ENCODE assay signal across 24 cellular contexts in genomic region chr2:54406031-54406430, GRCh38. TPM values are rescaled to one million over a fixed set of nuclear protein-coding genes. Genes with fewer than 3 reads are reported as not detected.
DNase-seq lines count a peak whose midpoint lies in the region; ATAC-seq and TF ChIP-seq lines count a peak whose summit lies in the region.
"Had no signal": no experiment of that assay in that cellular context is flagged by ENCODE, and none has a peak within 500 bp of the region (broad histone marks: within the 10 kb centered on the region; RNA-seq: fewer than 3 reads in every experiment).

No MANE protein-coding gene starts in this region.

- H2AFZ ChIP-seq in mammary epithelial cell (ENCODE audit: low read depth, low read length) = peak overlapping the region; percentile 21
- peak overlapping the region; percentile 50; the same call in 1 of the 2 replicates for H2AFZ ChIP-seq in PC-9
- peak overlapping the region; percentile 47 for H2AFZ ChIP-seq in fibroblast of lung (ENCODE audit: low read length)
- no peak overlapping the region for H2AFZ ChIP-seq in neural progenitor cell (replicated peaks)
- H2AFZ ChIP-seq: GM23248 had no signal

- no peak for TF ChIP-seq POLR2A in breast epithelium (IDR thresholded peaks at IDR 0.05)

- intact Hi-C loops in mammary epithelial cell (cut with micrococcal nuclease) (no loop called here), breast epithelium (cut with DNase I; ENCODE audit: low total_unique reads) (no loop called here), PC-9 (cut with micrococcal nuclease; ENCODE audit: unreplicated experiment) (no loop called here)

- no peaks in the 10 kb centered on the region; the same call in 1 of the 2 replicates for H3K9me2 ChIP-seq in PC-9 (ENCODE audit: insufficient read depth)

- H3K36me3 Mint-ChIP-seq in neural progenitor cell = no peaks in the 10 kb centered on the region
- H3K36me3 Mint-ChIP-seq: CD14-positive monocyte; CD8-positive, alpha-beta memory T cell had no signal

- H3K4me1 Mint-ChIP-seq in neural progenitor cell = peaks cover 23% of the 10 kb centered on the region

- H3F3A ChIP-seq in PC-9 (ENCODE audit: insufficient read depth, low read depth) (no peaks in the 10 kb centered on the region), neural progenitor cell (ENCODE audit: low read depth) (no peaks in the 10 kb centered on the region)

- H3K9ac ChIP-seq in mammary epithelial cell (ENCODE audit: insufficient read depth, low read length) = no peak overlapping the region
- no peak overlapping the region for H3K9ac ChIP-seq in fibroblast of lung (ENCODE audit: insufficient read depth, low read length)
- H3K9ac ChIP-seq in neural progenitor cell = no peak overlapping the region
- H3K9ac ChIP-seq: BLaER1 treated with 17β-estradiol and CSF1 and Interleukin-3, amounts not matched to agents 10 nM and 100 nM; GM23248 had no signal

- H3K9me3 ChIP-seq in mammary epithelial cell (replicated peaks; ENCODE audit: insufficient read depth, low read length) = no peaks in the 10 kb centered on the region
- no peaks in the 10 kb centered on the region for H3K9me3 ChIP-seq in breast epithelium
- H3K9me3 ChIP-seq in PC-9 (ENCODE audit: insufficient read depth, low read depth) = no peaks in the 10 kb centered on the region
- no peaks in the 10 kb centered on the region for H3K9me3 ChIP-seq in fibroblast of lung (ENCODE audit: control insufficient read depth, insufficient read depth, low read depth, low read length)
- no peaks in the 10 kb centered on the region for H3K9me3 ChIP-seq in neural progenitor cell (ENCODE audit: low read depth)
- H3K9me3 ChIP-seq: BE2C; BLaER1 treated with 17β-estradiol and CSF1 and Interleukin-3, amounts not matched to agents 10 nM and 100 nM had no signal

- H3K36me3 ChIP-seq in mammary epithelial cell (ENCODE audit: insufficient read depth, low read length) = no peaks in the 10 kb centered on the region
- no peaks in the 10 kb centered on the region for H3K36me3 ChIP-seq in breast epithelium
- no peaks in the 10 kb centered on the region for H3K36me3 ChIP-seq in PC-9 (ENCODE audit: low read depth)
- H3K36me3 ChIP-seq in fibroblast of lung (ENCODE audit: control insufficient read depth, insufficient read depth, low read length) = no peaks in the 10 kb centered on the region
- no peaks in the 10 kb centered on the region for H3K36me3 ChIP-seq in neural progenitor cell
- H3K36me3 ChIP-seq: BE2C; BLaER1 treated with 17β-estradiol and CSF1 and Interleukin-3, amounts not matched to agents 10 nM and 100 nM had no signal

- DNase-seq in mammary epithelial cell (no peak), breast epithelium (ENCODE audit: low spot score in 2 of 2) (no peak), PC-9 (no peak), fibroblast of lung (ENCODE audit: low read depth in 2 of 2) (no peak), neural progenitor cell (ENCODE audit: low spot score) (no peak), NCI-H345 treated with DMSO at 0.1 percent for 48 hours (lab: John Stamatoyannopoulos, UW; ENCODE audit: unreplicated experiment) (no peak)
- DNase-seq: ACHN; AML-193; BE2C; CD4-positive, alpha-beta T cell; CD8-positive, alpha-beta memory T cell; DMS 273 treated with DMSO at 0.1 percent for 48 hours; DMS79; EL; GDM1; GM23248; H7; HCEC 1CT had no signal

- H3K4me1 ChIP-seq in mammary epithelial cell (ENCODE audit: insufficient read depth, low read length) (no peaks in the 10 kb centered on the region), breast epithelium (no peaks in the 10 kb centered on the region), PC-9 (replicated peaks; ENCODE audit: insufficient read depth) (no peaks in the 10 kb centered on the region), fibroblast of lung (ENCODE audit: control insufficient read depth, extremely low read depth, insufficient read depth, low read length) (peaks cover 14% of the 10 kb centered on the region), neural progenitor cell (no peaks in the 10 kb centered on the region)

- H4K20me1 ChIP-seq in mammary epithelial cell (ENCODE audit: insufficient read depth, low read length) = no peaks in the 10 kb centered on the region
- H4K20me1 ChIP-seq in PC-9 (ENCODE audit: insufficient read depth) = no peaks in the 10 kb centered on the region
- H4K20me1 ChIP-seq in fibroblast of lung (ENCODE audit: control insufficient read depth, extremely low read depth, insufficient read depth, low read length) = no peaks in the 10 kb centered on the region
- no peaks in the 10 kb centered on the region for H4K20me1 ChIP-seq in neural progenitor cell (ENCODE audit: low read depth)

- no peak overlapping the region for H3K4me3 Mint-ChIP-seq in neural progenitor cell
- H3K4me3 Mint-ChIP-seq: CD14-positive monocyte; CD4-positive, alpha-beta T cell; CD8-positive, alpha-beta memory T cell had no signal

- H3K27me3 Mint-ChIP-seq in neural progenitor cell (ENCODE audit: insufficient read depth, low read depth) = no peaks in the 10 kb centered on the region

- in situ Hi-C loops in mammary epithelial cell (cut with MboI; ENCODE audit: low sequenced_read_pairs in 2 of 2) = no loop called here

- no peak for ATAC-seq in GM18519 (IDR thresholded peaks at IDR 0.05; ENCODE audit: low FRiP score, unreplicated experiment)
- ATAC-seq in GM21717 (IDR thresholded peaks at IDR 0.05; ENCODE audit: unreplicated experiment) = no peak
- ATAC-seq: GM12878 had no signal

- POLR2A ChIA-PET in PC-9 (lab: Charles Lee; ENCODE audit: unreplicated experiment) = no interaction called here

- H3K9me3 Mint-ChIP-seq in neural progenitor cell = no peaks in the 10 kb centered on the region
- H3K9me3 Mint-ChIP-seq: CD14-positive monocyte; CD4-positive, alpha-beta T cell; CD8-positive, alpha-beta memory T cell had no signal

- WGBS in mammary epithelial cell (ENCODE audit: low coverage, missing lambda C conversion rate) = 60% methylated on average over 4 of the region's 4 CpGs

- H3K4me3 ChIP-seq in mammary epithelial cell (replicated peaks in 1 of 3; ENCODE audit: insufficient read depth in 1 of 3, low read depth in 2 of 3, low read length in 3 of 3) (no peak overlapping the region), breast epithelium (no peak overlapping the region), PC-9 (no peak overlapping the region), fibroblast of lung (replicated peaks in 1 of 4; ENCODE audit: control extremely low read depth in 1 of 4, insufficient read depth in 1 of 4, low read depth in 3 of 4, low read length in 4 of 4) (no peak overlapping the region), neural progenitor cell (no peak overlapping the region)
- H3K4me3 ChIP-seq: BLaER1 treated with 17β-estradiol and CSF1 and Interleukin-3, amounts not matched to agents 10 nM and 100 nM; GM12878; GM23248 had no signal

- H3K27me3 ChIP-seq in mammary epithelial cell (ENCODE audit: insufficient read depth, low read length) (no peaks in the 10 kb centered on the region), breast epithelium (no peaks in the 10 kb centered on the region), PC-9 (ENCODE audit: insufficient read depth, low read depth) (no peaks in the 10 kb centered on the region), fibroblast of lung (ENCODE audit: control insufficient read depth, insufficient read depth, low read length) (no peaks in the 10 kb centered on the region), neural progenitor cell (no peaks in the 10 kb centered on the region)
- H3K27me3 ChIP-seq: BE2C had no signal

- dilution Hi-C loops in mammary epithelial cell (cut with HindIII; ENCODE audit: low sequenced_read_pairs) = no loop called here

- H3K79me2 ChIP-seq in mammary epithelial cell (ENCODE audit: insufficient read depth, low read length) (no peaks in the 10 kb centered on the region), PC-9 (ENCODE audit: low read depth) (no peaks in the 10 kb centered on the region), fibroblast of lung (ENCODE audit: control insufficient read depth, insufficient read depth, low read length) (no peaks in the 10 kb centered on the region), neural progenitor cell (ENCODE audit: low read depth) (no peaks in the 10 kb centered on the region)

- BruUV-seq in mammary epithelial cell (replicated peaks; lab: Mats Ljungman, UMichigan) (no TSS peak), PC-9 (replicated peaks; lab: Mats Ljungman, UMichigan) (no TSS peak)

- H3K4me2 ChIP-seq in mammary epithelial cell (ENCODE audit: insufficient read depth, low read depth, low read length) (no peak overlapping the region), PC-9 (no peak overlapping the region), fibroblast of lung (ENCODE audit: extremely low read depth, insufficient read depth, low read length) (no peak overlapping the region), neural progenitor cell (no peak overlapping the region)

- H3K27ac Mint-ChIP-seq in neural progenitor cell = peak overlapping the region; percentile 89
- H3K27ac Mint-ChIP-seq: CD4-positive, alpha-beta T cell had no signal

- CTCF ChIA-PET in mammary epithelial cell (lab: Charles Lee; ENCODE audit: low non-redundant PET) = no interaction called here
- CTCF ChIA-PET in PC-9 (lab: Charles Lee) = no interaction called here

- TF ChIP-seq CTCF in mammary epithelial cell (conservative IDR thresholded peaks at IDR 0.05 in 1 of 2, IDR thresholded peaks at IDR 0.05 in 1 of 2; ENCODE audit: extremely low read depth in 1 of 2, insufficient read depth in 1 of 2, low read depth in 1 of 2, low read length in 2 of 2) = no peak
- TF ChIP-seq CTCF in breast epithelium (IDR thresholded peaks at IDR 0.05) = no peak
- no peak for TF ChIP-seq CTCF in PC-9 (conservative IDR thresholded peaks at IDR 0.05)
- TF ChIP-seq CTCF in fibroblast of lung (conservative IDR thresholded peaks at IDR 0.05 in 1 of 2, IDR thresholded peaks at IDR 0.05 in 1 of 2; ENCODE audit: low read depth in 1 of 2, low read length in 2 of 2) = no peak
- no peak for TF ChIP-seq CTCF in neural progenitor cell (IDR thresholded peaks at IDR 0.05)

- H3K27ac ChIP-seq in mammary epithelial cell (ENCODE audit: insufficient read depth, low read depth, low read length) (no peak overlapping the region), breast epithelium (no peak overlapping the region), PC-9 (no peak overlapping the region), fibroblast of lung (ENCODE audit: insufficient read depth, low read length) (no peak overlapping the region), neural progenitor cell (no peak overlapping the region)
- H3K27ac ChIP-seq: 22Rv1; BLaER1 treated with 17β-estradiol and CSF1 and Interleukin-3, amounts not matched to agents 10 nM and 100 nM; GM23248 had no signal

RNA-seq across cellular contexts. Expression of gene SPTBN1, which starts 50.1 kb away (rescaled TPM):
- total RNA-seq in mammary epithelial cell (100 to 1,000 TPM; 206 to 210 TPM), breast epithelium (1,000 to 10,000 TPM in 1 of 3 donors, 100 to 1,000 TPM in 2; 223 to 1,216 (median 273) TPM), PC-9 (2021) (234 and 262 TPM in 2 replicates), fibroblast of lung (229 and 325 TPM in 2 replicates), neural progenitor cell (ENCODE audit: low replicate concordance) (91.3 and 94.2 TPM in 2 replicates)
- polyA plus RNA-seq in mammary epithelial cell (41.8 TPM), fibroblast of lung (112 and 123 TPM in 2 replicates)
- polyA minus RNA-seq in mammary epithelial cell (202 TPM), fibroblast of lung (ENCODE audit: low replicate concordance) (262 and 389 TPM in 2 replicates)
- 139 and 178 TPM in 2 replicates for polyA plus RNA-seq in fibroblast of lung (2012)
